ENCODE assay signal across 9 cellular contexts in the genomic region with DNA sequence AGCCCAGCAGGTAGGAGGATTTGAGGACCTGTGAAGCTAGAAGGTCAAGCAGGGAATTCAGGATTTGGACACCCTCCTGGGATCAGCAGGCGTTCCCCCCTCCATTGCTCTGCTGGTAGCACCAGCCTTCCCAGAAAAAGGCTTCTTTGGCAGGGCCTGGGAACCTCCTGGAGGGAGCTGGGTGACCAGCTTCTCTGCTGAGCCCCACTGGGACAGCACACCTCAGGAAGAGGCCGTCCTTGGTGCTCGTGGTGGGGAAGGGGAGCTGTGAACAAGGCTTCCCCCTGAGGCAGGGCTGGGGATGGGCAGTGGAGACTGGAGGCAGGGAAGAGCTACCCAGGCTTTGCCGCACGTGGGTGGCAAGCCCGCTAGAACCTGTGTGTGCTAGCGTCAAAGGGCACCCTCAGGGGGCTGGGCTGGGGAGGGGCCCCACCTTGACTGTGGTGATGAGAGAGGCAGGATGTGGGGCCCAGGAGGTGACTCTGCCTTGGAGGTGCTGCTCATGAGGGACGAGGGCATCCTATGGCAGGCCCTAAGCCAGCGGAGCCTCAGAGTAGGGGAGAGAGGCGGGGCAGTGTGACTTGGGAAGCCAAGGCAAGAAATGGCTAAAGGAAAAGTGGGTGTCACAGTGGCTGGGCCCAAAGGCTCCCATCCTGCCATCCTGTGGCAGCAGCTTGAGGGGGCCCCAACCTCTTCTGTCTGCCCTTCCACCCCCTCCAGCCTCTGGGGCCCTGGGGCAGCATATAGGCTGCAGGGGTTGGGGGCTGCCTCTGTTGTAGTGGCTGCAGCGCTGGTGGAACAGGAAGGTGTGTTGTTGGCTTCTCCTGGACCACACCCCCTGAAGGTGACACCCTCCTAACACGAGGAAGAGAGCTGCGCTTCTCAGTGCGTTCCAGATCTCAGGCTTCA. TPM values are rescaled to one million over a fixed set of nuclear protein-coding genes. Genes with fewer than 3 reads are reported as not detected.
DNase-seq lines count a peak whose midpoint lies in the region; ATAC-seq, FAIRE-seq and TF ChIP-seq lines count a peak whose summit lies in the region.
"Had no signal": no experiment of that assay in that cellular context is flagged by ENCODE, and none has a peak within 500 bp of the region (broad histone marks: within the 10 kb centered on the region; RNA-seq: fewer than 3 reads in every experiment).

No MANE protein-coding gene starts in this region.

- peak overlapping the region; percentile 93 for H3K4me3 Mint-ChIP-seq in T-helper 17 cell

- no peak for TF ChIP-seq EP300 in suprapubic skin (IDR thresholded peaks at IDR 0.05)

- FAIRE-seq in D721Med (lab: Jason Lieb, UNC) (no peak), RCC 7860 (lab: Jason Lieb, UNC) (no peak)

- peak; percentile 86 for ATAC-seq in T-helper 17 cell
- no peak for ATAC-seq in GM19328 (IDR thresholded peaks at IDR 0.05; ENCODE audit: unreplicated experiment)

- no peaks in the 10 kb centered on the region for H3K36me3 Mint-ChIP-seq in T-helper 17 cell (ENCODE audit: low read depth)

- H3K27me3 ChIP-seq in neutrophil = no peaks in the 10 kb centered on the region
- no peaks in the 10 kb centered on the region for H3K27me3 ChIP-seq in suprapubic skin
- H3K27me3 ChIP-seq: breast epithelium had no signal

- peak overlapping the region; percentile 99 for H3K27ac Mint-ChIP-seq in T-helper 17 cell

- DNase-seq in T-helper 17 cell = peak; percentile 47 to 60 (median 59)
- DNase-seq in activated effector memory CD4-positive, alpha-beta T cell treated with Interleukin-2 at 50 U/mL for 16 hours = peak; percentile 82
- no peak for DNase-seq in suprapubic skin (ENCODE audit: low spot score in 2 of 2)
- DNase-seq in nucleus accumbens (lab: John Stamatoyannopoulos, UW) = no peak
- no peak for DNase-seq in D721Med (ENCODE audit: insufficient read length, low spot score)
- DNase-seq in RCC 7860 (ENCODE audit: low spot score) = no peak

- H3K9me3 ChIP-seq in T-helper 17 cell (ENCODE audit: control insufficient read depth, low read length, poor library complexity, severe bottlenecking) (no peaks in the 10 kb centered on the region), neutrophil (no peaks in the 10 kb centered on the region), suprapubic skin (no peaks in the 10 kb centered on the region)
- H3K9me3 ChIP-seq: breast epithelium had no signal

- H3K4me1 ChIP-seq in neutrophil (ENCODE audit: control insufficient read depth in 1 of 2, insufficient read depth in 1 of 2, low read depth in 1 of 2, low read length in 1 of 2) (peaks cover 22 to 70% of the 10 kb centered on the region in 2 experiments), suprapubic skin (peaks cover 100% of the 10 kb centered on the region)

- no peaks in the 10 kb centered on the region for H3K27me3 Mint-ChIP-seq in T-helper 17 cell

- H3K36me3 ChIP-seq in neutrophil = peaks cover 33% of the 10 kb centered on the region
- H3K36me3 ChIP-seq in suprapubic skin = peaks cover 9% of the 10 kb centered on the region
- H3K36me3 ChIP-seq: breast epithelium had no signal

- H3K4me1 Mint-ChIP-seq in T-helper 17 cell = peaks cover 78% of the 10 kb centered on the region

- no peak for TF ChIP-seq POLR2A in suprapubic skin (IDR thresholded peaks at IDR 0.05)

- 73% methylated on average over 12 of the region's 14 CpGs for WGBS in suprapubic skin

- H3K4me3 ChIP-seq in neutrophil (ENCODE audit: low read depth in 1 of 2, low read length in 1 of 2) = no peak overlapping the region
- H3K4me3 ChIP-seq in suprapubic skin = no peak overlapping the region
- H3K4me3 ChIP-seq: breast epithelium had no signal

- TF ChIP-seq CTCF in neutrophil (IDR thresholded peaks at IDR 0.05) = no peak
- TF ChIP-seq CTCF in suprapubic skin (IDR thresholded peaks at IDR 0.05) = no peak
- no peak for TF ChIP-seq CTCF in D721Med (IDR thresholded peaks at IDR 0.05; ENCODE audit: insufficient read depth, missing control alignments)

- H3K27ac ChIP-seq in neutrophil (peak overlapping the region; percentile 47), suprapubic skin (peak overlapping the region; percentile 61)

RNA-seq across cellular contexts. Expression of gene KLF13, which starts 20.7 kb away (rescaled TPM):
- total RNA-seq in T-helper 17 cell (100 to 1,000 TPM; 184 to 226 TPM), suprapubic skin (100 to 1,000 TPM; 141 to 162 (median 145) TPM)

Comparison
In these comparisons a context has a peak if more than half of its experiments do, and no peak if none do; other contexts are left out.
1. DNase-seq: peak in T-helper 17 cell (3 of 3) and activated effector memory CD4-positive, alpha-beta T cell treated with Interleukin-2 at 50 U/mL for 16 hours (single experiment); none in suprapubic skin (0 of 2), nucleus accumbens (0 of 56), D721Med (single experiment) and RCC 7860 (single experiment).